In genomic region chr1:45803299-45803780, GRCh38 we compare ENCODE assay signal across 1 cellular context.
A peak's percentile ranks its signal among the peaks of the same experiment; 100 is the strongest.
TF ChIP-seq lines count a peak whose summit lies in the region.

Gene MAST2 (plus strand): TSS chr1:45803612. CDS start chr1:45803896, 284 bp downstream.

TF ChIP-seq in K562, 482 proteins besides CTCF, POLR2A, EP300 and RAD21 (continued from another document and continues in another):
- TF ChIP-seq CUX1 (CRISPR knock-in tag; IDR thresholded peaks at IDR 0.05), result no peak
- TF ChIP-seq RFX5 (IDR thresholded peaks at IDR 0.05; ENCODE audit: low read depth, low read length), result no peak
- no peak for TF ChIP-seq ZNF324 (CRISPR knock-in tag; IDR thresholded peaks at IDR 0.05)
- no peak for TF ChIP-seq ZC3H8 (IDR thresholded peaks at IDR 0.05)
- TF ChIP-seq, protein P1, sequence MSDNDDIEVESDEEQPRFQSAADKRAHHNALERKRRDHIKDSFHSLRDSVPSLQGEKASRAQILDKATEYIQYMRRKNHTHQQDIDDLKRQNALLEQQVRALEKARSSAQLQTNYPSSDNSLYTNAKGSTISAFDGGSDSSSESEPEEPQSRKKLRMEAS (CRISPR knock-in tag; IDR thresholded peaks at IDR 0.05), result no peak
- no peak for TF ChIP-seq GABPA (tag; conservative IDR thresholded peaks at IDR 0.05; ENCODE audit: low read depth)
- TF ChIP-seq, protein P2, sequence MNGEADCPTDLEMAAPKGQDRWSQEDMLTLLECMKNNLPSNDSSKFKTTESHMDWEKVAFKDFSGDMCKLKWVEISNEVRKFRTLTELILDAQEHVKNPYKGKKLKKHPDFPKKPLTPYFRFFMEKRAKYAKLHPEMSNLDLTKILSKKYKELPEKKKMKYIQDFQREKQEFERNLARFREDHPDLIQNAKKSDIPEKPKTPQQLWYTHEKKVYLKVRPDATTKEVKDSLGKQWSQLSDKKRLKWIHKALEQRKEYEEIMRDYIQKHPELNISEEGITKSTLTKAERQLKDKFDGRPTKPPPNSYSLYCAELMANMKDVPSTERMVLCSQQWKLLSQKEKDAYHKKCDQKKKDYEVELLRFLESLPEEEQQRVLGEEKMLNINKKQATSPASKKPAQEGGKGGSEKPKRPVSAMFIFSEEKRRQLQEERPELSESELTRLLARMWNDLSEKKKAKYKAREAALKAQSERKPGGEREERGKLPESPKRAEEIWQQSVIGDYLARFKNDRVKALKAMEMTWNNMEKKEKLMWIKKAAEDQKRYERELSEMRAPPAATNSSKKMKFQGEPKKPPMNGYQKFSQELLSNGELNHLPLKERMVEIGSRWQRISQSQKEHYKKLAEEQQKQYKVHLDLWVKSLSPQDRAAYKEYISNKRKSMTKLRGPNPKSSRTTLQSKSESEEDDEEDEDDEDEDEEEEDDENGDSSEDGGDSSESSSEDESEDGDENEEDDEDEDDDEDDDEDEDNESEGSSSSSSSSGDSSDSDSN (IDR thresholded peaks at IDR 0.05; ENCODE audit: borderline replicate concordance in 1 of 2, low read depth in 2 of 2, low read length in 2 of 2), result 0 out of 4 replicates have a peak, but pooled peaks of 1 of the 2 experiments have one; percentile 34
- TF ChIP-seq ZNF764 (CRISPR knock-in tag; IDR thresholded peaks at IDR 0.05; ENCODE audit: low read depth), result no peak
- no peak for TF ChIP-seq POLR2AphosphoS2 (IDR thresholded peaks at IDR 0.05; ENCODE audit: low read length)
- TF ChIP-seq CHD1 (IDR thresholded peaks at IDR 0.05; ENCODE audit: low read length), result peak; percentile 57
- no peak for TF ChIP-seq HNRNPUL1 (IDR thresholded peaks at IDR 0.05; ENCODE audit: low read length)
- no peak for TF ChIP-seq TARDBP (IDR thresholded peaks at IDR 0.05)
- no peak; the same call in 1 of the 2 replicates for TF ChIP-seq ZEB2 (IDR thresholded peaks at IDR 0.05)
- TF ChIP-seq ZNF57 (CRISPR knock-in tag; IDR thresholded peaks at IDR 0.05), result no peak
- TF ChIP-seq HDAC3 (IDR thresholded peaks at IDR 0.05; ENCODE audit: borderline replicate concordance, partially characterized antibody), result no peak
- no peak for TF ChIP-seq NR2C1 (IDR thresholded peaks at IDR 0.05)
- TF ChIP-seq NR2C1 (tag; IDR thresholded peaks at IDR 0.05), result no peak
- no peak for TF ChIP-seq EGR1 (conservative IDR thresholded peaks at IDR 0.05)
- no peak for TF ChIP-seq KAT2B (IDR thresholded peaks at IDR 0.05; ENCODE audit: low read depth, low read length)
- TF ChIP-seq MBD2 (IDR thresholded peaks at IDR 0.05; ENCODE audit: borderline replicate concordance, low read depth), result no peak; the same call in 1 of the 2 replicates
- TF ChIP-seq ZBTB11 (CRISPR knock-in tag; IDR thresholded peaks at IDR 0.05), result no peak
- no peak for TF ChIP-seq HIVEP1 (CRISPR knock-in tag; IDR thresholded peaks at IDR 0.05)
- no peak for TF ChIP-seq ZNF77 (CRISPR knock-in tag; IDR thresholded peaks at IDR 0.05)
- TF ChIP-seq PRPF4 (IDR thresholded peaks at IDR 0.05; ENCODE audit: insufficient read depth, low read depth, low read length, poor library complexity, severe bottlenecking), result no peak
- no peak for TF ChIP-seq FOXJ2 (tag; IDR thresholded peaks at IDR 0.05)
- TF ChIP-seq MECOM (CRISPR knock-in tag; IDR thresholded peaks at IDR 0.05), result no peak
- peak; percentile 94 for TF ChIP-seq RBBP5 (IDR thresholded peaks at IDR 0.05; ENCODE audit: borderline replicate concordance, insufficient read depth, low read length, poor library complexity, severe bottlenecking)
- no peak for TF ChIP-seq PTBP1 (IDR thresholded peaks at IDR 0.05; ENCODE audit: low read depth, low read length)
- TF ChIP-seq, protein P3, sequence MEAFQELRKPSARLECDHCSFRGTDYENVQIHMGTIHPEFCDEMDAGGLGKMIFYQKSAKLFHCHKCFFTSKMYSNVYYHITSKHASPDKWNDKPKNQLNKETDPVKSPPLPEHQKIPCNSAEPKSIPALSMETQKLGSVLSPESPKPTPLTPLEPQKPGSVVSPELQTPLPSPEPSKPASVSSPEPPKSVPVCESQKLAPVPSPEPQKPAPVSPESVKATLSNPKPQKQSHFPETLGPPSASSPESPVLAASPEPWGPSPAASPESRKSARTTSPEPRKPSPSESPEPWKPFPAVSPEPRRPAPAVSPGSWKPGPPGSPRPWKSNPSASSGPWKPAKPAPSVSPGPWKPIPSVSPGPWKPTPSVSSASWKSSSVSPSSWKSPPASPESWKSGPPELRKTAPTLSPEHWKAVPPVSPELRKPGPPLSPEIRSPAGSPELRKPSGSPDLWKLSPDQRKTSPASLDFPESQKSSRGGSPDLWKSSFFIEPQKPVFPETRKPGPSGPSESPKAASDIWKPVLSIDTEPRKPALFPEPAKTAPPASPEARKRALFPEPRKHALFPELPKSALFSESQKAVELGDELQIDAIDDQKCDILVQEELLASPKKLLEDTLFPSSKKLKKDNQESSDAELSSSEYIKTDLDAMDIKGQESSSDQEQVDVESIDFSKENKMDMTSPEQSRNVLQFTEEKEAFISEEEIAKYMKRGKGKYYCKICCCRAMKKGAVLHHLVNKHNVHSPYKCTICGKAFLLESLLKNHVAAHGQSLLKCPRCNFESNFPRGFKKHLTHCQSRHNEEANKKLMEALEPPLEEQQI (IDR thresholded peaks at IDR 0.05), result no peak
- TF ChIP-seq, protein P4, sequence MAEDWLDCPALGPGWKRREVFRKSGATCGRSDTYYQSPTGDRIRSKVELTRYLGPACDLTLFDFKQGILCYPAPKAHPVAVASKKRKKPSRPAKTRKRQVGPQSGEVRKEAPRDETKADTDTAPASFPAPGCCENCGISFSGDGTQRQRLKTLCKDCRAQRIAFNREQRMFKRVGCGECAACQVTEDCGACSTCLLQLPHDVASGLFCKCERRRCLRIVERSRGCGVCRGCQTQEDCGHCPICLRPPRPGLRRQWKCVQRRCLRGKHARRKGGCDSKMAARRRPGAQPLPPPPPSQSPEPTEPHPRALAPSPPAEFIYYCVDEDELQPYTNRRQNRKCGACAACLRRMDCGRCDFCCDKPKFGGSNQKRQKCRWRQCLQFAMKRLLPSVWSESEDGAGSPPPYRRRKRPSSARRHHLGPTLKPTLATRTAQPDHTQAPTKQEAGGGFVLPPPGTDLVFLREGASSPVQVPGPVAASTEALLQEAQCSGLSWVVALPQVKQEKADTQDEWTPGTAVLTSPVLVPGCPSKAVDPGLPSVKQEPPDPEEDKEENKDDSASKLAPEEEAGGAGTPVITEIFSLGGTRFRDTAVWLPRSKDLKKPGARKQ (CRISPR knock-in tag; IDR thresholded peaks at IDR 0.05), result no peak
- TF ChIP-seq NR2C2 (CRISPR knock-in tag; IDR thresholded peaks at IDR 0.05), result no peak
- no peak; the same call in 1 of the 2 replicates for TF ChIP-seq NR2C2 (tag; IDR thresholded peaks at IDR 0.05)
- no peak for TF ChIP-seq ZNF146 (CRISPR knock-in tag; IDR thresholded peaks at IDR 0.05; ENCODE audit: unreplicated experiment)
- no peak for TF ChIP-seq SIRT6 (IDR thresholded peaks at IDR 0.05; ENCODE audit: low read depth, low read length)
- no peak for TF ChIP-seq KLF6 (CRISPR knock-in tag; IDR thresholded peaks at IDR 0.05; ENCODE audit: borderline replicate concordance)
- no peak for TF ChIP-seq ARID3B (CRISPR knock-in tag; IDR thresholded peaks at IDR 0.05; ENCODE audit: borderline replicate concordance)
- TF ChIP-seq AFF4 (CRISPR knock-in tag; IDR thresholded peaks at IDR 0.05), result peak; percentile 65; the same call in 1 of the 2 replicates
- no peak for TF ChIP-seq GABPB2 (CRISPR knock-in tag; conservative IDR thresholded peaks at IDR 0.05)
- no peak for TF ChIP-seq ZNF551 (CRISPR knock-in tag; IDR thresholded peaks at IDR 0.05)
- TF ChIP-seq JUND (IDR thresholded peaks at IDR 0.05; ENCODE audit: borderline replicate concordance, low read depth, low read length), result no peak
- no peak; the same call in 2 of the 3 replicates for TF ChIP-seq JUND (tag; IDR thresholded peaks at IDR 0.05; ENCODE audit: borderline replicate concordance, low read depth, low read length)
- TF ChIP-seq FUS (optimal IDR thresholded peaks at IDR 0.05; ENCODE audit: low read depth, low read length), result no peak
- TF ChIP-seq HNRNPLL (IDR thresholded peaks at IDR 0.05; ENCODE audit: low read depth, low read length, poor library complexity, severe bottlenecking), result peak; percentile 77
